In genomic region chr2:98746426-98746825, GRCh38 we compare ENCODE assay signal across 31 cellular contexts.
"Had no signal": no experiment of that assay in that cellular context is flagged by ENCODE, and none has a peak within 500 bp of the region (broad histone marks: within the 10 kb centered on the region; RNA-seq: fewer than 3 reads in every experiment).

No MANE protein-coding gene starts in this region.

- ATAC-seq: activated naive CD8-positive, alpha-beta T cell treated with anti-CD3 and anti-CD28 coated beads, Interleukin-2, amount 50 U/mL, for 24 hours; T-cell had no signal

- H3K36me3 Mint-ChIP-seq: activated naive CD8-positive, alpha-beta T cell; brain; T-cell had no signal

- H3K9me3 Mint-ChIP-seq: activated B cell treated with CpG ODN at 0.5 μM for 24 hours; activated naive CD4-positive, alpha-beta T cell treated with anti-CD3 and anti-CD28 coated beads for 36 hours; brain; central memory CD8-positive, alpha-beta T cell; T-cell had no signal

- H3K9me3 ChIP-seq: ascending aorta, colonic mucosa had no signal

- H3K27me3 Mint-ChIP-seq: activated B cell treated with CpG ODN at 0.5 μM for 24 hours; activated CD4-positive, alpha-beta memory T cell treated with anti-CD3 and anti-CD28 coated beads for 36 hours; activated naive CD8-positive, alpha-beta T cell; activated naive CD8-positive, alpha-beta T cell treated with anti-CD3 and anti-CD28 coated beads, Interleukin-2, amount 10 ng/mL, durations not matched to agents 7 days and 5 days; activated naive CD8-positive, alpha-beta T cell treated with anti-CD3 and anti-CD28 coated beads, Interleukin-2, amount 50 U/mL, for 24 hours; central memory CD8-positive, alpha-beta T cell; T-cell had no signal

- H3K4me3 Mint-ChIP-seq: activated B cell treated with CpG ODN at 0.5 μM for 24 hours; activated CD4-positive, alpha-beta memory T cell treated with anti-CD3 and anti-CD28 coated beads for 36 hours; activated naive CD4-positive, alpha-beta T cell treated with anti-CD3 and anti-CD28 coated beads for 36 hours; activated naive CD8-positive, alpha-beta T cell; activated naive CD8-positive, alpha-beta T cell treated with anti-CD3 and anti-CD28 coated beads, Interleukin-2, amount 10 ng/mL, durations not matched to agents 7 days and 5 days; activated naive CD8-positive, alpha-beta T cell treated with anti-CD3 and anti-CD28 coated beads, Interleukin-2, amount 50 U/mL, for 24 hours; activated T-helper 1 cell treated with anti-CD3 and anti-CD28 coated beads, Interleukin-12 subunit alpha, Interleukin-12 subunit beta, Interleukin-2, Interleukin-4 antibody, amounts not matched to agents 30 ng/mL and 10 ng/mL and 1 ng/mL, durations not matched to agents 14 hours and 24 hours and 36 hours; brain; central memory CD8-positive, alpha-beta T cell; T-cell; T-helper 2 cell treated with Interferon-gamma antibody and Interleukin-4, amounts not matched to agents 5 μg/mL and 100 μg/mL, for 36 hours had no signal

- H3K27ac Mint-ChIP-seq: activated B cell treated with CpG ODN at 0.5 μM for 24 hours; activated CD4-positive, alpha-beta memory T cell treated with anti-CD3 and anti-CD28 coated beads for 36 hours; activated naive CD8-positive, alpha-beta T cell treated with anti-CD3 and anti-CD28 coated beads, Interleukin-2, amount 10 ng/mL, durations not matched to agents 7 days and 5 days; activated naive CD8-positive, alpha-beta T cell treated with anti-CD3 and anti-CD28 coated beads, Interleukin-2, amount 50 U/mL, for 24 hours; activated T-helper 1 cell treated with anti-CD3 and anti-CD28 coated beads, Interleukin-12 subunit alpha, Interleukin-12 subunit beta, Interleukin-2, Interleukin-4 antibody, amounts not matched to agents 30 ng/mL and 10 ng/mL and 1 ng/mL, durations not matched to agents 14 hours and 24 hours and 36 hours; activated T-helper 2 cell treated with anti-CD3 and anti-CD28 coated beads, Interferon-gamma antibody, Interleukin-2, Interleukin-4, amounts not matched to agents 10 μg/mL and 5 μg/mL and 100 μg/mL, durations not matched to agents 14 hours and 24 hours and 36 hours; brain; T-cell; T-helper 2 cell treated with Interferon-gamma antibody and Interleukin-4, amounts not matched to agents 5 μg/mL and 100 μg/mL, for 36 hours had no signal

- DNase-seq: activated B cell treated with CpG ODN at 0.5 μM for 24 hours; activated CD4-positive, alpha-beta memory T cell treated with anti-CD3 and anti-CD28 coated beads for 36 hours; activated CD4-positive, alpha-beta T cell treated with anti-CD3 and anti-CD28 coated beads for 48 hours; activated CD4-positive, alpha-beta T cell treated with anti-CD3 and anti-CD28 coated beads, Interleukin-2, amount 50 U/mL, for 1 hour; activated CD4-positive, alpha-beta T cell treated with anti-CD3 and anti-CD28 coated beads, Interleukin-2, amount 50 U/mL, for 4 hours; activated CD4-positive, CD25-positive, alpha-beta regulatory T cell treated with anti-CD3 and anti-CD28 coated beads, Interleukin-2, amount 50 U/mL, for 72 hours; activated CD8-positive, alpha-beta memory T cell treated with anti-CD3 and anti-CD28 coated beads, Interleukin-2, amount 50 U/mL, for 4 hours; activated effector memory CD4-positive, alpha-beta T cell treated with Interleukin-2 at 50 U/mL for 16 hours; activated gamma-delta T cell; activated naive CD4-positive, alpha-beta T cell treated with anti-CD3 and anti-CD28 coated beads for 36 hours; activated naive CD4-positive, alpha-beta T cell treated with anti-CD3 and anti-CD28 coated beads, Interleukin-2, amount 50 U/mL, for 16 hours; activated naive CD8-positive, alpha-beta T cell treated with anti-CD3 and anti-CD28 coated beads, Interleukin-2, amount 10 ng/mL, durations not matched to agents 7 days and 5 days; activated naive CD8-positive, alpha-beta T cell treated with anti-CD3 and anti-CD28 coated beads, Interleukin-2, amount 50 U/mL, for 24 hours; activated T-cell treated with anti-CD3 and anti-CD28 coated beads for 4 hours; activated T-cell treated with anti-CD3 and anti-CD28 coated beads, Interleukin-2, amount 50 U/mL, for 1 hour; activated T-cell treated with anti-CD3 and anti-CD28 coated beads, Interleukin-2, amount 50 U/mL, for 48 hours; amygdala; anterior cingulate cortex; caudate nucleus; cerebellar nuclear complex; colonic mucosa; T-cell; T-helper 2 cell; T-helper 9 cell had no signal
